In genomic region chr20:53623454-53624206, GRCh38 we compare ENCODE assay signal across 8 cellular contexts. TPM values are rescaled to one million over a fixed set of nuclear protein-coding genes. Genes with fewer than 3 reads are reported as not detected.
DNase-seq lines count a peak whose midpoint lies in the region; ATAC-seq lines count a peak whose summit lies in the region.

No MANE protein-coding gene starts in this region.

- ATAC-seq in HG03342 (IDR thresholded peaks at IDR 0.05; ENCODE audit: unreplicated experiment), result peak; percentile 45
- peak; percentile 88 for ATAC-seq in Right ventricle myocardium inferior

- H3K36me3 Mint-ChIP-seq in activated naive CD8-positive, alpha-beta T cell, result no peaks in the 10 kb centered on the region

- H3K4me1 Mint-ChIP-seq in activated naive CD8-positive, alpha-beta T cell (ENCODE audit: low read depth), result peaks cover 47% of the 10 kb centered on the region

- peak overlapping the region; percentile 97 for H3K27ac Mint-ChIP-seq in activated naive CD8-positive, alpha-beta T cell

- H3K4me3 Mint-ChIP-seq in activated naive CD8-positive, alpha-beta T cell, result peak overlapping the region; percentile 87

- H3K27me3 Mint-ChIP-seq in activated naive CD8-positive, alpha-beta T cell, result no peaks in the 10 kb centered on the region

- DNase-seq in NCI-H345 (lab: John Stamatoyannopoulos, UW) (peak; percentile 4), NCI-H345 treated with DMSO at 0.1 percent for 48 hours (lab: John Stamatoyannopoulos, UW; ENCODE audit: unreplicated experiment) (no peak), OCI-M2 (lab: John Stamatoyannopoulos, UW; ENCODE audit: unreplicated experiment) (peak; percentile 80), Right ventricle myocardium inferior (ENCODE audit: missing footprints) (peak; percentile 78), nucleus accumbens (lab: John Stamatoyannopoulos, UW) (peak in 36 of 56 donors; percentile 2 to 57 (median 19)), NCI-H2196 (lab: John Stamatoyannopoulos, UW; ENCODE audit: unreplicated experiment) (no peak)

- no peaks in the 10 kb centered on the region for H3K9me3 Mint-ChIP-seq in activated naive CD8-positive, alpha-beta T cell (ENCODE audit: low read depth)

- intact Hi-C loops in Right ventricle myocardium inferior (cut with DNase I), result loop anchor here (1.0 to 5.0 kb wide), 3 partner anchors 19 to 244 kb away; no protein-coding TSS in a partner anchor

RNA-seq across cellular contexts. Expression of gene ZNF217, which starts 30.0 kb away (rescaled TPM):
- 8.3 TPM for total RNA-seq in Right ventricle myocardium inferior

Comparison
In these comparisons a context has a peak if more than half of its experiments do, and no peak if none do; other contexts are left out.
1. DNase-seq: peak in NCI-H345 (single experiment), OCI-M2 (single experiment), Right ventricle myocardium inferior (single experiment) and nucleus accumbens (36 of 56); none in NCI-H345 treated with DMSO at 0.1 percent for 48 hours (single experiment) and NCI-H2196 (single experiment).